ENCODE assay signal across 19 cellular contexts in the genomic region with DNA sequence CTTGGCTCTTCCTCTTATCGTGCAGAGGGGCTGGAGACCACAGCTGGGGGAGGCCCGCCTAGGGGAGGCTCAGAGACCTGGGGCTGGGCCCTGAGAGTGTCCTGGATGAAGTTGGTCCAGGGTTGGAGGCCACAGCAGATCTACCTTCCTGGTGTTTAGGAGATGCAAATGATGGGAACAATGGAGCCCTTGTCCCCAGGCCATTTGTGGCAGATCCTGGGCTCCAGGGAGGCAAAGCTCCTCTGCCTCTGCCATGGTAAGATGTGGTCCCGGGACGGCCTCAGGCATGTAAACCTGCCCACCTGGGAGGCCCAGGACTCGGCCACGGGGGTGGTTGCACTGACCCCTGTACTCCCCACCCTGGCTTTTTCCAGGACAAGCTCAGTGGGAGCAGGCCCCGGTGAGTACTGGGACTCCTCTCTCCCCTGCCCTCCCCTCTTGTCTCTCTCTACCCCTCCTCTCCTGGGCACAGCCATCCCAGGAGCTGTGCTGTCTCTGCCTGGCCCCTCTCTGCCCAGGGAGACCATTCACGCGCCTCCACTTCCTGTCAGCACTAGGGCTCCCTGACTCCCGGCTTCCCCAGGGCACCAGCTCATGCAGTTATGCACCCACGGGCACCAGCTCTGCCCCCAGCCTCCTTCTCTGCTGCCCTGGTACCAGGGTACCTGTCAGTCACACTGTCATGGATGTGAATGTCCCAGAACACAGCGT. TPM values are rescaled to one million over a fixed set of nuclear protein-coding genes. Genes with fewer than 3 reads are reported as not detected.
DNase-seq lines count a peak whose midpoint lies in the region; ATAC-seq and TF ChIP-seq lines count a peak whose summit lies in the region.
"Had no signal": no experiment of that assay in that cellular context is flagged by ENCODE, and none has a peak within 500 bp of the region (broad histone marks: within the 10 kb centered on the region; RNA-seq: fewer than 3 reads in every experiment).

No MANE protein-coding gene starts in this region.

- no peaks in the 10 kb centered on the region for H3K9me2 ChIP-seq in hepatocyte (replicated peaks; ENCODE audit: insufficient read depth)
- H3K9me2 ChIP-seq: SK-N-SH had no signal

- peaks cover 40% of the 10 kb centered on the region for H3K4me1 ChIP-seq in Panc1 (ENCODE audit: control insufficient read depth, insufficient read depth, low read length)
- H3K4me1 ChIP-seq in hepatocyte (ENCODE audit: insufficient read depth): peaks cover 31% of the 10 kb centered on the region
- H3K4me1 ChIP-seq: foreskin keratinocyte had no signal

- WGBS in hepatocyte (ENCODE audit: low lambda C conversion rate, missing lambda C conversion rate): 83% methylated on average over 12 of the region's 12 CpGs

- POLR2A ChIA-PET in Panc1 (lab: Charles Lee): interaction anchor here (0.6 to 2.0 kb wide), 4 partner anchors 87 to 119 kb away, joined by 3 to 9 read pairs (median 5); no protein-coding TSS in a partner anchor

- H3K27me3 Mint-ChIP-seq in activated T-cell treated with anti-CD3 and anti-CD28 coated beads, Interleukin-2, amount 50 U/mL, for 24 hours: no peaks in the 10 kb centered on the region

- no peaks in the 10 kb centered on the region for H3K36me3 Mint-ChIP-seq in activated T-cell treated with anti-CD3 and anti-CD28 coated beads, Interleukin-2, amount 50 U/mL, for 24 hours (ENCODE audit: low read depth)
- H3K36me3 Mint-ChIP-seq: mesothelial cell of epicardium had no signal

- peaks cover 8% of the 10 kb centered on the region for H3K4me1 Mint-ChIP-seq in activated T-cell treated with anti-CD3 and anti-CD28 coated beads, Interleukin-2, amount 50 U/mL, for 24 hours (ENCODE audit: low read depth)

- H3K4me2 ChIP-seq in hepatocyte: no peak overlapping the region
- H3K4me2 ChIP-seq: SK-N-SH had no signal

- H3K9me3 ChIP-seq in Panc1 (ENCODE audit: control insufficient read depth, insufficient read depth, low read depth, low read length) (no peaks in the 10 kb centered on the region), hepatocyte (ENCODE audit: low read depth) (no peaks in the 10 kb centered on the region)
- H3K9me3 ChIP-seq: SK-N-SH, tibial nerve had no signal

- H3K27me3 ChIP-seq in Panc1 (ENCODE audit: control insufficient read depth, insufficient read depth, low read length) (no peaks in the 10 kb centered on the region), hepatocyte (no peaks in the 10 kb centered on the region)
- H3K27me3 ChIP-seq: brain microvascular endothelial cell, foreskin keratinocyte, tibial nerve had no signal

- no peaks in the 10 kb centered on the region for H3K9me3 Mint-ChIP-seq in activated T-cell treated with anti-CD3 and anti-CD28 coated beads, Interleukin-2, amount 50 U/mL, for 24 hours
- H3K9me3 Mint-ChIP-seq: mesothelial cell of epicardium, nephron progenitor cell had no signal

- H3K4me3 ChIP-seq in Panc1 (ENCODE audit: low read depth in 2 of 2, low read length in 2 of 2): no peak overlapping the region
- no peak overlapping the region for H3K4me3 ChIP-seq in hepatocyte
- H3K4me3 ChIP-seq: tibial nerve had no signal

- H3K27ac Mint-ChIP-seq in activated T-cell treated with anti-CD3 and anti-CD28 coated beads, Interleukin-2, amount 50 U/mL, for 24 hours: peak overlapping the region; percentile 52
- H3K27ac Mint-ChIP-seq: mesothelial cell of epicardium, nephron progenitor cell had no signal

- CTCF ChIA-PET in Panc1 (lab: Charles Lee): interaction anchor here (0.6 kb wide), 1 partner anchor 60 kb away, joined by 5 read pairs; no protein-coding TSS in a partner anchor

- TF ChIP-seq CTCF in Panc1 (IDR thresholded peaks at IDR 0.05) (no peak), hepatocyte (IDR thresholded peaks at IDR 0.05; ENCODE audit: poor library complexity) (no peak)

- no peaks in the 10 kb centered on the region for H4K20me1 ChIP-seq in hepatocyte (ENCODE audit: insufficient read depth, poor library complexity, severe bottlenecking)

- H3K79me2 ChIP-seq in hepatocyte: no peaks in the 10 kb centered on the region

- in situ Hi-C loops in Panc1 (cut with HindIII; ENCODE audit: low pct_unique_long_range_greater_than_20kb, low sequenced_read_pairs): no loop called here

- no TSS peak for BruUV-seq in Panc1 (replicated peaks; lab: Mats Ljungman, UMichigan)

- DNase-seq in activated T-cell treated with anti-CD3 and anti-CD28 coated beads, Interleukin-2, amount 50 U/mL, for 24 hours: no peak
- DNase-seq in activated T-cell treated with anti-CD3 and anti-CD28 coated beads, Interleukin-2, amount 50 U/mL, for 1 hour: no peak
- DNase-seq in Panc1 (ENCODE audit: low read depth, low spot score): no peak
- DNase-seq in hepatocyte (ENCODE audit: low spot score): no peak
- peak; percentile 44 for DNase-seq in superior temporal gyrus (ENCODE audit: extremely low spot score)
- DNase-seq in cardiac septum (ENCODE audit: low spot score): no peak
- no peak for DNase-seq in NCI-H510A treated with DMSO at 0.1 percent for 48 hours (lab: John Stamatoyannopoulos, UW)
- DNase-seq: activated CD4-positive, alpha-beta T cell treated with anti-CD3 and anti-CD28 coated beads, Interleukin-2, amount 50 U/mL, for 1 hour; activated naive CD4-positive, alpha-beta T cell treated with anti-CD3 and anti-CD28 coated beads, Interleukin-2, amount 50 U/mL, for 16 hours; brain microvascular endothelial cell; foreskin keratinocyte; kidney glomerular epithelial cell; nephron progenitor cell; SK-N-SH had no signal

- no peak for ATAC-seq in Panc1
- ATAC-seq in HG03108 (IDR thresholded peaks at IDR 0.05; ENCODE audit: unreplicated experiment): no peak
- ATAC-seq: foreskin keratinocyte had no signal

- H3K36me3 ChIP-seq in Panc1 (ENCODE audit: control insufficient read depth, insufficient read depth, low read length) (no peaks in the 10 kb centered on the region), hepatocyte (replicated peaks; ENCODE audit: insufficient read depth, low read depth) (no peaks in the 10 kb centered on the region)
- H3K36me3 ChIP-seq: brain microvascular endothelial cell, tibial nerve had no signal

- intact Hi-C loops in Panc1 (cut with micrococcal nuclease; ENCODE audit: unreplicated experiment) (loop anchor here (10.0 kb wide), 1 partner anchor 65 kb away; no protein-coding TSS in a partner anchor), cardiac septum (cut with DNase I) (no loop called here)

- no peak overlapping the region for H3K4me3 Mint-ChIP-seq in activated T-cell treated with anti-CD3 and anti-CD28 coated beads, Interleukin-2, amount 50 U/mL, for 24 hours
- H3K4me3 Mint-ChIP-seq: mesothelial cell of epicardium, nephron progenitor cell had no signal

- H2AFZ ChIP-seq in hepatocyte: no peak overlapping the region

- peak overlapping the region; percentile 87 for H3K27ac ChIP-seq in Panc1 (ENCODE audit: low read length)
- peak overlapping the region; percentile 88 for H3K27ac ChIP-seq in hepatocyte
- H3K27ac ChIP-seq: brain microvascular endothelial cell, epithelial cell of prostate, foreskin keratinocyte had no signal

RNA-seq across cellular contexts. Expression of a gene that starts 10.9 kb away (rescaled TPM):
- total RNA-seq in Panc1 (2021; ENCODE audit: unreplicated experiment) (3.3 TPM), hepatocyte (0.27 and 0.36 TPM in 2 replicates), cardiac septum (not detected)
- polyA plus RNA-seq in Panc1 (2012; ENCODE audit: insufficient read length): 3.3 TPM
- polyA plus RNA-seq in hepatocyte: 2.3 and 2.8 TPM in 2 replicates
- total RNA-seq: M059J had no signal

RNA-seq across cellular contexts. Expression of a gene that starts 19.2 kb away (rescaled TPM):
- total RNA-seq in Panc1 (2021; ENCODE audit: unreplicated experiment) (202 TPM), hepatocyte (108 and 123 TPM in 2 replicates), cardiac septum (7.4 TPM)
- polyA plus RNA-seq in Panc1 (2012; ENCODE audit: insufficient read length): 510 TPM
- polyA plus RNA-seq in hepatocyte: 172 and 188 TPM in 2 replicates

Comparison
In these comparisons a context has a peak if more than half of its experiments do, and no peak if none do; other contexts are left out.
1. RNA of a gene that starts 19.2 kb away (total RNA-seq): 202 TPM in Panc1 (single experiment) and 108 to 123 TPM in hepatocyte; 7.4 TPM in cardiac septum (single experiment); every median in the first group is over 10 times any median in the second.